15 cellular contexts compared by ENCODE assay signal in the genomic region with DNA sequence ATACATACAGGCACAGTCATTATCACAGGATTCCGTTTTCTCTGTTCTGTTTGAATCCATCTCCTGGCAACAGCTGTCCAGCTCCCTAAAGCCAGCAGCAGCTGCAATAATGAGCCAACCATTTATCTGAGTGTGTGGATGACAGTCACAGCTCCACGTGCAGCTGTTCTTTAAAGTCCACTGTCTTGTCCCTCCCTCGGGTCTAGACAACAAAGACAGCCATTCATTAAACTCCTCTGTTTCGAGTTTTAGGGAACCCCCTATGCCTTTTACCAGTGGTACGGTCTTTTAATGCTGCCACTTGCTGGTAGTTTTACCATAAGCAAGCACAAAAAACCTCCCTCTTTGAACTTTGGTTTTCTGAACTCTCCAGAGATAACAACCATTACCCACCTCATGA. TPM values are rescaled to one million over a fixed set of nuclear protein-coding genes. Genes with fewer than 3 reads are reported as not detected.
DNase-seq lines count a peak whose midpoint lies in the region; ATAC-seq and TF ChIP-seq lines count a peak whose summit lies in the region.
"Had no signal": no experiment of that assay in that cellular context is flagged by ENCODE, and none has a peak within 500 bp of the region (broad histone marks: within the 10 kb centered on the region; RNA-seq: fewer than 3 reads in every experiment).

No MANE protein-coding gene starts in this region.

- no peak overlapping the region for H3K4me3 ChIP-seq in SK-N-SH (ENCODE audit: low read depth in 2 of 2, low read length in 1 of 2)
- H3K4me3 ChIP-seq: ascending aorta, skin epidermis had no signal

- no peak for TF ChIP-seq CTCF in SK-N-SH (IDR thresholded peaks at IDR 0.05)

- TF ChIP-seq RAD21 in SK-N-SH (IDR thresholded peaks at IDR 0.05; ENCODE audit: low read length): no peak

- H3K36me3 ChIP-seq in SK-N-SH (replicated peaks in 1 of 2; ENCODE audit: control insufficient read depth in 1 of 2, insufficient read depth in 2 of 2, low read length in 1 of 2): no peaks in the 10 kb centered on the region
- H3K36me3 ChIP-seq: ascending aorta had no signal

- no peak overlapping the region for H3K27ac ChIP-seq in SK-N-SH (ENCODE audit: low read depth in 2 of 2, low read length in 1 of 2)
- H3K27ac ChIP-seq: ascending aorta, skin epidermis had no signal

- peaks cover 0 to 10% of the 10 kb centered on the region in 2 experiments; a peak in 1 of 4 replicates for H3K4me1 ChIP-seq in SK-N-SH (ENCODE audit: control insufficient read depth in 1 of 2, insufficient read depth in 2 of 2, low read depth in 1 of 2, low read length in 1 of 2)
- H3K4me1 ChIP-seq: ascending aorta had no signal

- no peaks in the 10 kb centered on the region; the same call in 1 of the 2 replicates for H3K27me3 ChIP-seq in SK-N-SH (ENCODE audit: insufficient read depth)
- H3K27me3 ChIP-seq: ascending aorta had no signal

- H3K4me2 ChIP-seq in SK-N-SH: no peak overlapping the region

- H3K79me2 ChIP-seq in SK-N-SH (ENCODE audit: insufficient read depth): no peaks in the 10 kb centered on the region

- H4K20me1 ChIP-seq in SK-N-SH (ENCODE audit: insufficient read depth): no peaks in the 10 kb centered on the region

- H3K9ac ChIP-seq in SK-N-SH: no peak overlapping the region

- no peak for TF ChIP-seq EP300 in SK-N-SH (IDR thresholded peaks at IDR 0.05; ENCODE audit: borderline replicate concordance in 1 of 2, low read depth in 1 of 2, low read length in 1 of 2)

- DNase-seq in SK-N-SH (no peak), RPMI7951 (ENCODE audit: low read depth) (peak; percentile 63), left ventricle myocardium superior (no peak), smooth muscle cell of the brain vasculature (ENCODE audit: low read depth, low spot score) (peak; percentile 6), SHP77 treated with DMSO at 0.1 percent for 48 hours (lab: John Stamatoyannopoulos, UW) (no peak), NK-92 (lab: John Stamatoyannopoulos, UW; ENCODE audit: unreplicated experiment) (no peak)
- DNase-seq: activated T-cell treated with anti-CD3 and anti-CD28 coated beads, Interleukin-2, amount 50 U/mL, for 72 hours; GDM1; NCI-H1436 had no signal

- POLR2A ChIA-PET in SK-N-SH (lab: Yijun Ruan, JAX): no interaction called here

- H2AFZ ChIP-seq in SK-N-SH (ENCODE audit: low read depth): no peak overlapping the region

- no peaks in the 10 kb centered on the region for H3K9me2 ChIP-seq in SK-N-SH

- CTCF ChIA-PET in SK-N-SH (lab: Yijun Ruan, JAX): interaction anchor here (1.0 to 1.4 kb wide), 3 partner anchors 28 to 81 kb away, joined by 3 to 4 read pairs (median 3); no protein-coding TSS in a partner anchor

- no peak; the same call in 2 of the 3 replicates for ATAC-seq in SK-N-SH treated with all-trans-retinoic acid at 6 μM for 48 hours
- ATAC-seq in left ventricle myocardium superior: peak; percentile 93
- no peak for ATAC-seq in HG02840 (IDR thresholded peaks at IDR 0.05; ENCODE audit: low FRiP score, unreplicated experiment)
- ATAC-seq: activated T-cell treated with anti-CD3 and anti-CD28 coated beads, Interleukin-2, amount 50 U/mL, for 72 hours had no signal

- intact Hi-C loops in left ventricle myocardium superior (cut with micrococcal nuclease): no loop called here

- no peaks in the 10 kb centered on the region for H3K9me3 ChIP-seq in SK-N-SH
- H3K9me3 ChIP-seq: ascending aorta had no signal

- H3F3A ChIP-seq in SK-N-SH (replicated peaks; ENCODE audit: insufficient read depth): no peaks in the 10 kb centered on the region

- WGBS in SK-N-SH (ENCODE audit: low lambda C conversion rate): 44% methylated on average over 5 of the region's 5 CpGs

TF ChIP-seq in SK-N-SH, 30 proteins besides CTCF, POLR2A, EP300 and RAD21:
- TF ChIP-seq, protein P1, sequence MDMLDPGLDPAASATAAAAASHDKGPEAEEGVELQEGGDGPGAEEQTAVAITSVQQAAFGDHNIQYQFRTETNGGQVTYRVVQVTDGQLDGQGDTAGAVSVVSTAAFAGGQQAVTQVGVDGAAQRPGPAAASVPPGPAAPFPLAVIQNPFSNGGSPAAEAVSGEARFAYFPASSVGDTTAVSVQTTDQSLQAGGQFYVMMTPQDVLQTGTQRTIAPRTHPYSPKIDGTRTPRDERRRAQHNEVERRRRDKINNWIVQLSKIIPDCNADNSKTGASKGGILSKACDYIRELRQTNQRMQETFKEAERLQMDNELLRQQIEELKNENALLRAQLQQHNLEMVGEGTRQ (IDR thresholded peaks at IDR 0.05; ENCODE audit: borderline replicate concordance, low read depth, low read length): no peak
- TF ChIP-seq MXI1 (IDR thresholded peaks at IDR 0.05; ENCODE audit: low read depth, low read length) (peak; percentile 83; the same call in 1 of the 2 replicates), CHD2 (IDR thresholded peaks at IDR 0.05; ENCODE audit: low read length, partially characterized antibody) (no peak), POLR2AphosphoS5 (IDR thresholded peaks at IDR 0.05; ENCODE audit: low read depth, low read length) (no peak)

TF ChIP-seq in SK-N-SH treated with all-trans-retinoic acid at 6 μM for 48 hours, 23 proteins besides CTCF, POLR2A, EP300 and RAD21 (continues in another document):
- TF ChIP-seq, protein P2, sequence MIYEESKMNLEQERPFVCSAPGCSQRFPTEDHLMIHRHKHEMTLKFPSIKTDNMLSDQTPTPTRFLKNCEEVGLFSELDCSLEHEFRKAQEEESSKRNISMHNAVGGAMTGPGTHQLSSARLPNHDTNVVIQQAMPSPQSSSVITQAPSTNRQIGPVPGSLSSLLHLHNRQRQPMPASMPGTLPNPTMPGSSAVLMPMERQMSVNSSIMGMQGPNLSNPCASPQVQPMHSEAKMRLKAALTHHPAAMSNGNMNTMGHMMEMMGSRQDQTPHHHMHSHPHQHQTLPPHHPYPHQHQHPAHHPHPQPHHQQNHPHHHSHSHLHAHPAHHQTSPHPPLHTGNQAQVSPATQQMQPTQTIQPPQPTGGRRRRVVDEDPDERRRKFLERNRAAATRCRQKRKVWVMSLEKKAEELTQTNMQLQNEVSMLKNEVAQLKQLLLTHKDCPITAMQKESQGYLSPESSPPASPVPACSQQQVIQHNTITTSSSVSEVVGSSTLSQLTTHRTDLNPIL (CRISPR knock-in tag; IDR thresholded peaks at IDR 0.05; ENCODE audit: low read depth): no peak
- TF ChIP-seq ESRRG (CRISPR knock-in tag; IDR thresholded peaks at IDR 0.05): no peak
- TF ChIP-seq ZNF565 (CRISPR knock-in tag; conservative IDR thresholded peaks at IDR 0.05; ENCODE audit: low read depth): no peak
- TF ChIP-seq, protein P3, sequence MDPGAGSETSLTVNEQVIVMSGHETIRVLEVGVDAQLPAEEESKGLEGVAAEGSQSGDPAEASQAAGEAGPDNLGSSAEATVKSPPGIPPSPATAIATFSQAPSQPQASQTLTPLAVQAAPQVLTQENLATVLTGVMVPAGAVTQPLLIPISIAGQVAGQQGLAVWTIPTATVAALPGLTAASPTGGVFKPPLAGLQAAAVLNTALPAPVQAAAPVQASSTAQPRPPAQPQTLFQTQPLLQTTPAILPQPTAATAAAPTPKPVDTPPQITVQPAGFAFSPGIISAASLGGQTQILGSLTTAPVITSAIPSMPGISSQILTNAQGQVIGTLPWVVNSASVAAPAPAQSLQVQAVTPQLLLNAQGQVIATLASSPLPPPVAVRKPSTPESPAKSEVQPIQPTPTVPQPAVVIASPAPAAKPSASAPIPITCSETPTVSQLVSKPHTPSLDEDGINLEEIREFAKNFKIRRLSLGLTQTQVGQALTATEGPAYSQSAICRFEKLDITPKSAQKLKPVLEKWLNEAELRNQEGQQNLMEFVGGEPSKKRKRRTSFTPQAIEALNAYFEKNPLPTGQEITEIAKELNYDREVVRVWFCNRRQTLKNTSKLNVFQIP (CRISPR knock-in tag; IDR thresholded peaks at IDR 0.05; ENCODE audit: borderline replicate concordance, low read depth): no peak
- TF ChIP-seq ISL1 (CRISPR knock-in tag; IDR thresholded peaks at IDR 0.05): no peak
- TF ChIP-seq, protein P4, sequence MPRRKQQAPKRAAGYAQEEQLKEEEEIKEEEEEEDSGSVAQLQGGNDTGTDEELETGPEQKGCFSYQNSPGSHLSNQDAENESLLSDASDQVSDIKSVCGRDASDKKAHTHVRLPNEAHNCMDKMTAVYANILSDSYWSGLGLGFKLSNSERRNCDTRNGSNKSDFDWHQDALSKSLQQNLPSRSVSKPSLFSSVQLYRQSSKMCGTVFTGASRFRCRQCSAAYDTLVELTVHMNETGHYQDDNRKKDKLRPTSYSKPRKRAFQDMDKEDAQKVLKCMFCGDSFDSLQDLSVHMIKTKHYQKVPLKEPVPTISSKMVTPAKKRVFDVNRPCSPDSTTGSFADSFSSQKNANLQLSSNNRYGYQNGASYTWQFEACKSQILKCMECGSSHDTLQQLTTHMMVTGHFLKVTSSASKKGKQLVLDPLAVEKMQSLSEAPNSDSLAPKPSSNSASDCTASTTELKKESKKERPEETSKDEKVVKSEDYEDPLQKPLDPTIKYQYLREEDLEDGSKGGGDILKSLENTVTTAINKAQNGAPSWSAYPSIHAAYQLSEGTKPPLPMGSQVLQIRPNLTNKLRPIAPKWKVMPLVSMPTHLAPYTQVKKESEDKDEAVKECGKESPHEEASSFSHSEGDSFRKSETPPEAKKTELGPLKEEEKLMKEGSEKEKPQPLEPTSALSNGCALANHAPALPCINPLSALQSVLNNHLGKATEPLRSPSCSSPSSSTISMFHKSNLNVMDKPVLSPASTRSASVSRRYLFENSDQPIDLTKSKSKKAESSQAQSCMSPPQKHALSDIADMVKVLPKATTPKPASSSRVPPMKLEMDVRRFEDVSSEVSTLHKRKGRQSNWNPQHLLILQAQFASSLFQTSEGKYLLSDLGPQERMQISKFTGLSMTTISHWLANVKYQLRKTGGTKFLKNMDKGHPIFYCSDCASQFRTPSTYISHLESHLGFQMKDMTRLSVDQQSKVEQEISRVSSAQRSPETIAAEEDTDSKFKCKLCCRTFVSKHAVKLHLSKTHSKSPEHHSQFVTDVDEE (CRISPR knock-in tag; IDR thresholded peaks at IDR 0.05): no peak
- TF ChIP-seq BACH2 (CRISPR knock-in tag; IDR thresholded peaks at IDR 0.05; ENCODE audit: borderline replicate concordance): no peak
- TF ChIP-seq ZFP3 (CRISPR knock-in tag; IDR thresholded peaks at IDR 0.05): no peak
- no peak for TF ChIP-seq ZNF70 (CRISPR knock-in tag; IDR thresholded peaks at IDR 0.05)

RNA-seq across cellular contexts. Expression of a gene that starts 16.0 kb away (rescaled TPM):
- not detected in 2 replicates for polyA plus RNA-seq in SK-N-SH (2012; rRNA removed)
- not detected in 2 replicates for polyA plus RNA-seq in SK-N-SH (2012; cell fraction: cytosol; rRNA removed)
- not detected in 2 replicates for polyA plus RNA-seq in SK-N-SH (2012; cell fraction: nucleus; rRNA removed)
- not detected in 2 replicates for total RNA-seq in RPMI7951 (2014; rRNA removed; shearing (Covaris generic))
- not detected for total RNA-seq in left ventricle myocardium superior
- total RNA-seq: activated T-cell treated with anti-CD3 and anti-CD28 coated beads, Interleukin-2, amount 50 U/mL, for 72 hours; ascending aorta; HT-29; mesothelial cell of epicardium had no signal

RNA-seq across cellular contexts. Expression of a gene that starts 46.3 kb away (rescaled TPM):
- polyA plus RNA-seq in SK-N-SH (2012; rRNA removed): 5.3 and 7.8 TPM in 2 replicates
- 2.7 and 2.8 TPM in 2 replicates for polyA plus RNA-seq in SK-N-SH (2012; cell fraction: cytosol; rRNA removed)
- 18.0 and 28.6 TPM in 2 replicates for polyA plus RNA-seq in SK-N-SH (2012; cell fraction: nucleus; rRNA removed)
- total RNA-seq in RPMI7951 (2014; rRNA removed; shearing (Covaris generic)): 20.4 and 31.7 TPM in 2 replicates
- 4.2 TPM for total RNA-seq in left ventricle myocardium superior
- total RNA-seq: ascending aorta had no signal

RNA-seq across cellular contexts. Expression of a gene that starts 46.6 kb away (rescaled TPM):
- polyA plus RNA-seq in SK-N-SH (2012; rRNA removed): 6.5 and 8.2 TPM in 2 replicates
- polyA plus RNA-seq in SK-N-SH (2012; cell fraction: cytosol; rRNA removed): 7.9 and 10.9 TPM in 2 replicates
- 10.7 and 19.7 TPM in 2 replicates for polyA plus RNA-seq in SK-N-SH (2012; cell fraction: nucleus; rRNA removed)
- 23.9 and 28.5 TPM in 2 replicates for total RNA-seq in RPMI7951 (2014; rRNA removed; shearing (Covaris generic))
- total RNA-seq in left ventricle myocardium superior: 14.2 TPM

Comparison
In these comparisons a context has a peak if more than half of its experiments do, and no peak if none do; other contexts are left out.
1. DNase-seq: peak in RPMI7951 (single experiment) and smooth muscle cell of the brain vasculature (single experiment); none in SK-N-SH (single experiment), left ventricle myocardium superior (single experiment), SHP77 treated with DMSO at 0.1 percent for 48 hours (single experiment) and NK-92 (single experiment).